ENCODE assay signal across 8 cellular contexts in genomic region chr21:46228345-46229051, GRCh38. TPM values are rescaled to one million over a fixed set of nuclear protein-coding genes. Genes with fewer than 3 reads are reported as not detected.
DNase-seq lines count a peak whose midpoint lies in the region; ATAC-seq, FAIRE-seq and TF ChIP-seq lines count a peak whose summit lies in the region.

LSS (minus strand) TSS chr21:46228774; CDS start chr21:46228745, 29 bp downstream.

- H3K36me3 ChIP-seq in ascending aorta, result peaks cover 5 to 7% of the 10 kb centered on the region in 2 donors

- TF ChIP-seq CTCF in ascending aorta (IDR thresholded peaks at IDR 0.05), result no peak

- H3K4me3 Mint-ChIP-seq in T-helper 2 cell treated with Interferon-gamma antibody and Interleukin-4, amounts not matched to agents 5 μg/mL and 100 μg/mL, for 36 hours, result peak within 1 kb of the TSS; percentile 92

- peaks cover 15 to 16% of the 10 kb centered on the region in 2 donors for H3K4me1 ChIP-seq in ascending aorta
- peaks cover 9% of the 10 kb centered on the region for H3K4me1 ChIP-seq in right cardiac atrium (ENCODE audit: control insufficient read depth, insufficient read depth, low read length)

- ATAC-seq in GM18505 (IDR thresholded peaks at IDR 0.05; ENCODE audit: unreplicated experiment) (peak; percentile 79), HG02973 (IDR thresholded peaks at IDR 0.05; ENCODE audit: unreplicated experiment) (peak; percentile 71), right cardiac atrium (peak; percentile 95 to 96)

- no peaks in the 10 kb centered on the region for H3K27me3 Mint-ChIP-seq in T-helper 2 cell treated with Interferon-gamma antibody and Interleukin-4, amounts not matched to agents 5 μg/mL and 100 μg/mL, for 36 hours (ENCODE audit: low read depth)

- intact Hi-C loops in ascending aorta (cut with DNase I) (loop anchor here (1.0 to 5.0 kb wide), 6 partner anchors 58 to 586 kb away; partner anchors contain the start of genes C21orf58, DIP2A, PCBP3 and YBEY), right cardiac atrium (cut with DNase I) (loop anchor here in 1 of 4 donors (10.0 kb wide), 1 partner anchor 74 kb away; the partner anchor contains the start of gene FTCD)

- H3K27me3 ChIP-seq in ascending aorta (no peaks in the 10 kb centered on the region), right cardiac atrium (ENCODE audit: control insufficient read depth, insufficient read depth) (no peaks in the 10 kb centered on the region)

- H3K9me3 Mint-ChIP-seq in T-helper 2 cell treated with Interferon-gamma antibody and Interleukin-4, amounts not matched to agents 5 μg/mL and 100 μg/mL, for 36 hours, result no peaks in the 10 kb centered on the region

- H3K9me3 ChIP-seq in ascending aorta (no peaks in the 10 kb centered on the region), right cardiac atrium (ENCODE audit: control insufficient read depth, low read length) (no peaks in the 10 kb centered on the region)

- H3K4me1 Mint-ChIP-seq in T-helper 2 cell treated with Interferon-gamma antibody and Interleukin-4, amounts not matched to agents 5 μg/mL and 100 μg/mL, for 36 hours (ENCODE audit: low read depth), result peaks cover 52% of the 10 kb centered on the region

- peak within 1 kb of the TSS; percentile 81 to 88 for H3K27ac ChIP-seq in ascending aorta
- H3K27ac ChIP-seq in right cardiac atrium (ENCODE audit: low read length), result peak within 1 kb of the TSS; percentile 92

- H3K27ac Mint-ChIP-seq in T-helper 2 cell treated with Interferon-gamma antibody and Interleukin-4, amounts not matched to agents 5 μg/mL and 100 μg/mL, for 36 hours, result peak within 1 kb of the TSS; percentile 97

- WGBS in right cardiac atrium, result under 1% methylated on average over 77 of the region's 77 CpGs

- peak; percentile 97 for DNase-seq in NCI-H2029 (lab: John Stamatoyannopoulos, UW)
- peak; percentile 96 for DNase-seq in T-helper 2 cell treated with Interferon-gamma antibody and Interleukin-4, amounts not matched to agents 5 μg/mL and 100 μg/mL, for 36 hours (ENCODE audit: low spot score)
- peak; percentile 93 to 98 for DNase-seq in ascending aorta (ENCODE audit: low spot score in 2 of 2)
- peak; percentile 99 to 100 (median 99) for DNase-seq in right cardiac atrium
- peak; percentile 92 for DNase-seq in pulmonary artery endothelial cell (ENCODE audit: low read depth, low spot score)
- DNase-seq in urothelium cell line (ENCODE audit: low spot score), result peak; percentile 98

- TF ChIP-seq POLR2A in GM18505 (IDR thresholded peaks at IDR 0.05; ENCODE audit: borderline replicate concordance, extremely low read depth, insufficient read depth, insufficient read length), result peak; percentile 60

- peak within 1 kb of the TSS; percentile 65 to 79 for H3K4me3 ChIP-seq in ascending aorta
- peak within 1 kb of the TSS; percentile 81 for H3K4me3 ChIP-seq in right cardiac atrium (ENCODE audit: low read length)

- H3K36me3 Mint-ChIP-seq in T-helper 2 cell treated with Interferon-gamma antibody and Interleukin-4, amounts not matched to agents 5 μg/mL and 100 μg/mL, for 36 hours (ENCODE audit: low read depth), result peaks cover 37% of the 10 kb centered on the region

- no peak for FAIRE-seq in urothelium cell line (lab: Jason Lieb, UNC)

RNA-seq across cellular contexts. Expression of gene LSS, which starts in this region (rescaled TPM):
- 49.4 TPM for total RNA-seq in ascending aorta
- total RNA-seq in right cardiac atrium, result 10 to 100 TPM; 55.0 to 91.9 (median 79.7) TPM
- 34.1 TPM for polyA plus RNA-seq in right cardiac atrium
- 69.8 and 101 TPM in 2 replicates for total RNA-seq in pulmonary artery endothelial cell

Comparison
In these comparisons a context has a peak if more than half of its experiments do, and no peak if none do; other contexts are left out.
1. Peak in every context shown above with its lines: DNase-seq, ATAC-seq, H3K4me3 ChIP-seq and H3K27ac ChIP-seq.